9 cellular contexts compared by ENCODE assay signal in the genomic region with DNA sequence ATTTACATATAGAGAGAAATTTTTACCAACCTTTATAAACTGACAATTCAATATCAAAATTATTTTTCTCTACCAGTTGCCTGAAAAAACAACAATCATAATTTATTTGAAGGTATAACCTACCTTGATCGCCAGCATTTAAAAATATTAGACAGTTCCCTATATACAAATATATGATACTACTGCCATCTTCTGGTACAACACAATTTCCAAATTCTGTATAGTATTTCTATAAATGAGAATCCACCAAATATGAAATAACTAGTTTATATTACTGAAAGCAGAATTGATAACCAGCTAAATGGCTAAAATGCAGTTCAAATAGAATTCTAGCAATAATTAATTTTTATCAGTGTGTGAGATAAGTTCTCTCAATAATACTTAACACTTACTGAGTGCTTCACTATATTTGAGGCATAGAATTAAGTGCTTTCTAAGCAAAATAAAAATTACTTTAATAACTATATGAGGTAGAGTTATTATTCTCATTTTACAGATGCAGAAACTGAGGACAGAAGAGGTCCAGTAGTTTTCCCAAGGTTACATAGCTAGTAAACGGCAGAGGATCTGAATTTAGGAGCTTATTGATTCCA.
DNase-seq lines count a peak whose midpoint lies in the region; ATAC-seq and TF ChIP-seq lines count a peak whose summit lies in the region.
"Had no signal": no experiment of that assay in that cellular context is flagged by ENCODE, and none has a peak within 500 bp of the region (broad histone marks: within the 10 kb centered on the region; RNA-seq: fewer than 3 reads in every experiment).

No MANE protein-coding gene starts in this region.

- DNase-seq in SIG-M5 treated with dmso at 0.1 percent for 504 hours (lab: John Stamatoyannopoulos, UW; ENCODE audit: unreplicated experiment) (peak; percentile 12), SIG-M5 (lab: John Stamatoyannopoulos, UW) (no peak), NCI-H69 (lab: John Stamatoyannopoulos, UW) (peak; percentile 9), endodermal cell (no peak), superior temporal gyrus (ENCODE audit: extremely low spot score) (peak; percentile 47)
- DNase-seq: left lung had no signal

- 97% methylated on average over 2 of the region's 2 CpGs; no CpG with 5 or more reads in 1 of the 2 experiments for WGBS in endodermal cell (ENCODE audit: insufficient coverage in 1 of 2, insufficient read length in 1 of 2), 2 experiments

- no peak overlapping the region for H3K4me3 ChIP-seq in endodermal cell (ENCODE audit: low read length)
- H3K4me3 ChIP-seq: left lung had no signal

- no peaks in the 10 kb centered on the region for H3K9me3 Mint-ChIP-seq in endodermal cell

- TF ChIP-seq CTCF in endodermal cell (conservative IDR thresholded peaks at IDR 0.05): peak; percentile 53

- H3K27ac ChIP-seq in endodermal cell (ENCODE audit: low read depth, low read length): no peak overlapping the region
- H3K27ac ChIP-seq: left lung had no signal

- ATAC-seq in HG03520 (IDR thresholded peaks at IDR 0.05; ENCODE audit: unreplicated experiment) (no peak), HG02981 (IDR thresholded peaks at IDR 0.05; ENCODE audit: unreplicated experiment) (no peak), GM18870 (IDR thresholded peaks at IDR 0.05; ENCODE audit: unreplicated experiment) (no peak)
- ATAC-seq: left lung had no signal

- no peaks in the 10 kb centered on the region for H3K9me3 ChIP-seq in endodermal cell (ENCODE audit: control insufficient read depth, low read length)
- H3K9me3 ChIP-seq: left lung had no signal

- no peak overlapping the region for H3K9ac ChIP-seq in endodermal cell (ENCODE audit: extremely low read depth, low read length, poor library complexity, severe bottlenecking)

- H3K36me3 ChIP-seq in endodermal cell (ENCODE audit: control insufficient read depth, insufficient read depth, low read length): no peaks in the 10 kb centered on the region
- H3K36me3 ChIP-seq: left lung had no signal

- peaks cover 8% of the 10 kb centered on the region for H3K4me1 Mint-ChIP-seq in endodermal cell

- H3K4me1 ChIP-seq in endodermal cell (ENCODE audit: control insufficient read depth, insufficient read depth, low read length): peaks cover 5% of the 10 kb centered on the region
- H3K4me1 ChIP-seq: left lung had no signal

- H3K27me3 ChIP-seq in endodermal cell (ENCODE audit: control insufficient read depth, insufficient read depth, low read length, poor library complexity, severe bottlenecking): no peaks in the 10 kb centered on the region
- H3K27me3 ChIP-seq: left lung had no signal

- H3K27me3 Mint-ChIP-seq in endodermal cell (ENCODE audit: insufficient read depth): no peaks in the 10 kb centered on the region

- H3K4me3 Mint-ChIP-seq in endodermal cell: no peak overlapping the region

- no peaks in the 10 kb centered on the region for H3K36me3 Mint-ChIP-seq in endodermal cell (ENCODE audit: low read depth)

- H3K27ac Mint-ChIP-seq in endodermal cell: no peak overlapping the region

Comparison
In these comparisons a context has a peak if more than half of its experiments do, and no peak if none do; other contexts are left out.
1. DNase-seq: peak in SIG-M5 treated with dmso at 0.1 percent for 504 hours (single experiment), NCI-H69 (single experiment) and superior temporal gyrus (single experiment); none in SIG-M5 (single experiment) and endodermal cell (single experiment).